In the genomic region with DNA sequence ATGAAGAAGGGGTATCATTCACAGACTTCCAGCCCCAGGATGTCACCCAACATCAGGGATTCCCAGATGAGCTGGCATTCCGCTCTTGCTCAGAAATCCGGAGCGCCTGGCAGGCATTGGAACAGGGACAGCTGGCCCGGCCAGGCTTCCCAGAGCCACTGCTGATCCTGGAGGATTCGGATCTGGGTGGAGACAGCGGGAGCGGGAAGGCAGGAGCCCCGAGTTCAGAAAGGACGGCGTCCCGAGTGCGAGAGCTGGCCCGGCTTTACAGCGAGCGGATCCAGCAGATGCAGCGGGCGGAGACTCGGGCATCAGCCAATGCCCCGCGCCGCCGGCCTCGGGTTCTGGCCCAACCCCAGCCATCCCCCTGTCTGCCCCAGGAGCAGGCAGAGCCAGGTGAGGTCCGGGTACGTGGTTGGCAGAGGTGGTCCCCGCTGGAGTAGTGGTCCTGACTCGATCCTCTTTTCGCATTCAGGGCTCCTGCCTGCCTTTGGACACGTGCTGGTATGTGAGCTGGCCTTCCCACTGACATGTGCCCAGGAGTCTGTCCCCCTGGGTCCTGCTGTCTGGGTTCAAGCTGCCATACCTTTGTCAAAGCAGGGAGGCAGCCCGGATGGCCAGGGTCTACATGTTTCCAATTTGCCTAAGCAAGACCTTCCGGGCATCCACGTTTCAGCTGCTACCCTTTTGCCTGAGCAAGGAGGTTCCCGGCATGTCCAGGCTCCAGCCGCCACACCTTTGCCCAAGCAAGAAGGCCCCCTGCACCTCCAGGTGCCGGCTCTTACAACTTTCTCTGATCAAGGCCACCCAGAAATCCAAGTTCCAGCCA, we compare ENCODE assay signal across 1 cellular context.
TF ChIP-seq lines count a peak whose summit lies in the region.

No MANE protein-coding gene starts in this region.

TF ChIP-seq in HepG2, 621 proteins besides CTCF, POLR2A, EP300 and RAD21:
- 0 out of 2 replicates have a peak, but pooled peaks have one; percentile 26 for TF ChIP-seq RBFOX2 (IDR thresholded peaks at IDR 0.05; ENCODE audit: low read depth, low read length)
- TF ChIP-seq, protein P1, sequence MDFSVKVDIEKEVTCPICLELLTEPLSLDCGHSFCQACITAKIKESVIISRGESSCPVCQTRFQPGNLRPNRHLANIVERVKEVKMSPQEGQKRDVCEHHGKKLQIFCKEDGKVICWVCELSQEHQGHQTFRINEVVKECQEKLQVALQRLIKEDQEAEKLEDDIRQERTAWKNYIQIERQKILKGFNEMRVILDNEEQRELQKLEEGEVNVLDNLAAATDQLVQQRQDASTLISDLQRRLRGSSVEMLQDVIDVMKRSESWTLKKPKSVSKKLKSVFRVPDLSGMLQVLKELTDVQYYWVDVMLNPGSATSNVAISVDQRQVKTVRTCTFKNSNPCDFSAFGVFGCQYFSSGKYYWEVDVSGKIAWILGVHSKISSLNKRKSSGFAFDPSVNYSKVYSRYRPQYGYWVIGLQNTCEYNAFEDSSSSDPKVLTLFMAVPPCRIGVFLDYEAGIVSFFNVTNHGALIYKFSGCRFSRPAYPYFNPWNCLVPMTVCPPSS (IDR thresholded peaks at IDR 0.05): no peak
- no peak for TF ChIP-seq ZNF343 (CRISPR knock-in tag; IDR thresholded peaks at IDR 0.05)
- no peak for TF ChIP-seq TEAD3 (CRISPR knock-in tag; optimal IDR thresholded peaks at IDR 0.05; ENCODE audit: borderline replicate concordance)
- no peak for TF ChIP-seq WIZ (CRISPR knock-in tag; IDR thresholded peaks at IDR 0.05)
- TF ChIP-seq, protein P2, sequence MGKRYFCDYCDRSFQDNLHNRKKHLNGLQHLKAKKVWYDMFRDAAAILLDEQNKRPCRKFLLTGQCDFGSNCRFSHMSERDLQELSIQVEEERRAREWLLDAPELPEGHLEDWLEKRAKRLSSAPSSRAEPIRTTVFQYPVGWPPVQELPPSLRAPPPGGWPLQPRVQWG (CRISPR knock-in tag; IDR thresholded peaks at IDR 0.05; ENCODE audit: borderline replicate concordance, low read depth): no peak
TF ChIP-seq in HepG2: peak in this region for 1.
